In genomic region chr4:185134176-185134869, GRCh38 we compare ENCODE assay signal across 8 cellular contexts. TPM values are rescaled to one million over a fixed set of nuclear protein-coding genes. Genes with fewer than 3 reads are reported as not detected.
A peak's percentile ranks its signal among the peaks of the same experiment; 100 is the strongest.
DNase-seq lines count a peak whose midpoint lies in the region; ATAC-seq and TF ChIP-seq lines count a peak whose summit lies in the region.

No MANE protein-coding gene starts in this region.

- H3K27me3 ChIP-seq in body of pancreas (no peaks in the 10 kb centered on the region), testis (no peaks in the 10 kb centered on the region)

- no peaks in the 10 kb centered on the region for H3K9me3 Mint-ChIP-seq in activated T-cell treated with anti-CD3 and anti-CD28 coated beads, Interleukin-2, amount 50 U/mL, for 4 hours

- 32 to 33% methylated on average over 3 of the region's 3 CpGs for WGBS in body of pancreas, 2 donors
- 33 to 46% methylated on average over 3 of the region's 3 CpGs for WGBS in testis, 2 donors

- H3K36me3 ChIP-seq in body of pancreas (replicated peaks in 1 of 2; ENCODE audit: insufficient read depth in 1 of 2, low read depth in 2 of 2): no peaks in the 10 kb centered on the region
- no peaks in the 10 kb centered on the region for H3K36me3 ChIP-seq in testis (ENCODE audit: low read depth, missing control alignments)

- no peak for DNase-seq in activated T-cell treated with anti-CD3 and anti-CD28 coated beads, Interleukin-2, amount 50 U/mL, for 4 hours
- no peak for DNase-seq in activated T-cell treated with anti-CD3 and anti-CD28 coated beads, Interleukin-2, amount 50 U/mL, for 1 hour
- DNase-seq in NCI-H2227 treated with DMSO at 0.1 percent for 48 hours (lab: John Stamatoyannopoulos, UW) (peak; percentile 18), body of pancreas (peak in 1 of 4 donors; percentile 27), iris pigment epithelial cell (ENCODE audit: low read depth) (peak; percentile 58), testis (no peak)

- TF ChIP-seq CTCF in body of pancreas (IDR thresholded peaks at IDR 0.05) (peak in 6 of 7 experiments; percentile 63 to 86 (median 74)), testis (IDR thresholded peaks at IDR 0.05) (peak; percentile 72 to 90 (median 78))

- H3K27ac ChIP-seq in body of pancreas (no peak overlapping the region), testis (no peak overlapping the region)

- no peak overlapping the region for H3K4me3 ChIP-seq in body of pancreas
- no peak overlapping the region for H3K4me3 ChIP-seq in testis

- H3K4me1 Mint-ChIP-seq in activated T-cell treated with anti-CD3 and anti-CD28 coated beads, Interleukin-2, amount 50 U/mL, for 4 hours (ENCODE audit: low read depth): no peaks in the 10 kb centered on the region

- peaks cover 28% of the 10 kb centered on the region for H3K27me3 Mint-ChIP-seq in activated T-cell treated with anti-CD3 and anti-CD28 coated beads, Interleukin-2, amount 50 U/mL, for 4 hours (ENCODE audit: low read depth)

- H3K4me3 Mint-ChIP-seq in activated T-cell treated with anti-CD3 and anti-CD28 coated beads, Interleukin-2, amount 50 U/mL, for 4 hours: no peak overlapping the region

- peak; percentile 57 to 66 for ATAC-seq in activated T-cell treated with anti-CD3 and anti-CD28 coated beads, Interleukin-2, amount 50 U/mL, for 4 hours
- ATAC-seq in HG02610 (IDR thresholded peaks at IDR 0.05; ENCODE audit: unreplicated experiment) (peak; percentile 65), body of pancreas (peak; percentile 85), HG02588 (IDR thresholded peaks at IDR 0.05; ENCODE audit: unreplicated experiment) (no peak)

- no peak for TF ChIP-seq POLR2A in body of pancreas (IDR thresholded peaks at IDR 0.05)
- TF ChIP-seq POLR2A in testis (IDR thresholded peaks at IDR 0.05): no peak

- intact Hi-C loops in body of pancreas (cut with DNase I): loop anchor here (5.0 kb wide), 1 partner anchor 97 kb away; no protein-coding TSS in a partner anchor
- intact Hi-C loops in testis (cut with DNase I; ENCODE audit: low total_unique reads): no loop called here

- H3K4me1 ChIP-seq in body of pancreas (no peaks in the 10 kb centered on the region), testis (peaks cover 8% of the 10 kb centered on the region)

- H3K36me3 Mint-ChIP-seq in activated T-cell treated with anti-CD3 and anti-CD28 coated beads, Interleukin-2, amount 50 U/mL, for 4 hours (ENCODE audit: insufficient read depth): no peaks in the 10 kb centered on the region

- no peaks in the 10 kb centered on the region for H3K9me3 ChIP-seq in body of pancreas
- H3K9me3 ChIP-seq in testis: no peaks in the 10 kb centered on the region

RNA-seq across cellular contexts. Expression of gene SLC25A4, which starts 8.7 kb away (rescaled TPM):
- 10 to 100 TPM in 1 of 3 donors, 1 to 10 TPM in 2; 8.6 to 11.4 (median 9.6) TPM for total RNA-seq in activated T-cell treated with anti-CD3 and anti-CD28 coated beads, Interleukin-2, amount 50 U/mL, for 4 hours
- total RNA-seq in body of pancreas (10 to 100 TPM; 11.7 to 21.8 TPM), testis (100 to 1,000 TPM in 1 of 2 donors, 10 to 100 TPM in 1; 60.5 to 104 TPM)
- polyA plus RNA-seq in testis (ENCODE audit: insufficient read depth, low read depth, low replicate concordance): 58.7 TPM

Comparison
In these comparisons a context has a peak if more than half of its experiments do, and no peak if none do; other contexts are left out.
1. DNase-seq: peak in NCI-H2227 treated with DMSO at 0.1 percent for 48 hours (single experiment) and iris pigment epithelial cell (single experiment); none in activated T-cell treated with anti-CD3 and anti-CD28 coated beads, Interleukin-2, amount 50 U/mL, for 4 hours (single experiment), activated T-cell treated with anti-CD3 and anti-CD28 coated beads, Interleukin-2, amount 50 U/mL, for 1 hour (single experiment) and testis (single experiment).